In genomic region chr20:9930142-9930541, GRCh38 we compare ENCODE assay signal across 36 cellular contexts.
"Had no signal": no experiment of that assay in that cellular context is flagged by ENCODE, and none has a peak within 500 bp of the region (broad histone marks: within the 10 kb centered on the region; RNA-seq: fewer than 3 reads in every experiment).

No MANE protein-coding gene starts in this region.

- DNase-seq: activated B cell treated with CpG ODN at 0.5 μM for 24 hours; activated CD4-positive, alpha-beta memory T cell treated with anti-CD3 and anti-CD28 coated beads for 36 hours; activated CD4-positive, alpha-beta T cell treated with anti-CD3 and anti-CD28 coated beads for 4 hours; activated CD4-positive, alpha-beta T cell treated with anti-CD3 and anti-CD28 coated beads, Interleukin-2, amount 10 ng/mL, durations not matched to agents 24 days and 14 days; activated CD4-positive, alpha-beta T cell treated with anti-CD3 and anti-CD28 coated beads, Interleukin-2, amount 50 U/mL, for 1 hour; activated CD4-positive, alpha-beta T cell treated with anti-CD3 and anti-CD28 coated beads, Interleukin-2, amount 50 U/mL, for 4 hours; activated CD4-positive, CD25-positive, alpha-beta regulatory T cell treated with anti-CD3 and anti-CD28 coated beads, Interleukin-2, amount 50 U/mL, for 72 hours; activated CD8-positive, alpha-beta memory T cell treated with anti-CD3 and anti-CD28 coated beads, Interleukin-2, amount 50 U/mL, for 4 hours; activated CD8-positive, alpha-beta T cell treated with anti-CD3 and anti-CD28 coated beads for 36 hours; activated effector memory CD4-positive, alpha-beta T cell treated with anti-CD3 and anti-CD28 coated beads, Interleukin-2, amount 50 U/mL, for 16 hours; activated gamma-delta T cell treated with Interleukin-2 at 50 U/mL for 16 hours; activated naive CD4-positive, alpha-beta T cell; activated naive CD4-positive, alpha-beta T cell treated with anti-CD3 and anti-CD28 coated beads for 36 hours; activated naive CD4-positive, alpha-beta T cell treated with anti-CD3 and anti-CD28 coated beads, Interleukin-2, amount 50 U/mL, for 16 hours; activated naive CD8-positive, alpha-beta T cell treated with anti-CD3 and anti-CD28 coated beads for 36 hours; activated T-cell treated with anti-CD3 and anti-CD28 coated beads for 4 hours; activated T-cell treated with anti-CD3 and anti-CD28 coated beads, Interleukin-2, amount 50 U/mL, for 1 hour; activated T-cell treated with anti-CD3 and anti-CD28 coated beads, Interleukin-2, amount 50 U/mL, for 4 hours; activated T-cell treated with anti-CD3 and anti-CD28 coated beads, Interleukin-2, amount 50 U/mL, for 72 hours; adrenal gland; amniotic stem cell; aorta; body of pancreas; brain microvascular endothelial cell; caudate nucleus; cerebellar nuclear complex; T-helper 1 cell; T-helper 2 cell; T-helper 9 cell had no signal

- FAIRE-seq: astrocyte, TTC549 had no signal

- H3K27me3 ChIP-seq: adrenal gland, body of pancreas, brain microvascular endothelial cell, breast epithelium, cardiac muscle cell had no signal

- H3K4me3 ChIP-seq: adrenal gland, body of pancreas, breast epithelium, cardiac muscle cell had no signal

- ATAC-seq: activated CD8-positive, alpha-beta T cell treated with anti-CD3 and anti-CD28 coated beads for 36 hours; activated naive CD4-positive, alpha-beta T cell treated with anti-CD3 and anti-CD28 coated beads, Interleukin-2, amount 50 U/mL, for 72 hours; activated T-cell treated with anti-CD3 and anti-CD28 coated beads, Interleukin-2, amount 50 U/mL, for 4 hours; activated T-cell treated with anti-CD3 and anti-CD28 coated beads, Interleukin-2, amount 50 U/mL, for 72 hours; activated T-helper 17 cell treated with anti-CD3 and anti-CD28 coated beads, Interleukin-2, amount 50 U/mL, for 72 hours; body of pancreas had no signal

- H3K36me3 ChIP-seq: adrenal gland, brain microvascular endothelial cell, breast epithelium, cardiac muscle cell had no signal

- H3K27ac ChIP-seq: adrenal gland, body of pancreas, brain microvascular endothelial cell, breast epithelium, cardiac muscle cell, VCaP had no signal

- H3K9me3 ChIP-seq: adrenal gland, body of pancreas, breast epithelium had no signal

- H3K4me1 ChIP-seq: adrenal gland, breast epithelium had no signal
